In genomic region chr10:110205051-110205675, GRCh38 we compare ENCODE assay signal across 25 cellular contexts.
"Had no signal": no experiment of that assay in that cellular context is flagged by ENCODE, and none has a peak within 500 bp of the region (broad histone marks: within the 10 kb centered on the region; RNA-seq: fewer than 3 reads in every experiment).

No MANE protein-coding gene starts in this region.

- ATAC-seq: activated naive CD8-positive, alpha-beta T cell treated with anti-CD3 and anti-CD28 coated beads, Interleukin-2, amount 50 U/mL, for 24 hours; gastroesophageal sphincter; lower lobe of right lung; right cardiac atrium; T-helper 17 cell had no signal

- H3K4me3 Mint-ChIP-seq: activated CD4-positive, alpha-beta memory T cell treated with anti-CD3 and anti-CD28 coated beads for 36 hours; activated CD4-positive, alpha-beta T cell treated with anti-CD3 and anti-CD28 coated beads, Interleukin-2, amount 10 ng/mL, durations not matched to agents 24 days and 14 days; activated naive CD4-positive, alpha-beta T cell treated with anti-CD3 and anti-CD28 coated beads, Interleukin-2, amount 50 U/mL, for 24 hours; activated naive CD8-positive, alpha-beta T cell treated with anti-CD3 and anti-CD28 coated beads, Interleukin-2, amount 50 U/mL, for 24 hours; T-helper 17 cell had no signal

- H3K27me3 Mint-ChIP-seq: activated naive CD4-positive, alpha-beta T cell treated with anti-CD3 and anti-CD28 coated beads, Interleukin-2, amount 50 U/mL, for 24 hours had no signal

- H3K9me3 Mint-ChIP-seq: activated CD4-positive, alpha-beta memory T cell treated with anti-CD3 and anti-CD28 coated beads for 36 hours; activated CD4-positive, alpha-beta T cell treated with anti-CD3 and anti-CD28 coated beads, Interleukin-2, amount 10 ng/mL, durations not matched to agents 24 days and 14 days; activated naive CD4-positive, alpha-beta T cell treated with anti-CD3 and anti-CD28 coated beads, Interleukin-2, amount 50 U/mL, for 24 hours; activated naive CD8-positive, alpha-beta T cell treated with anti-CD3 and anti-CD28 coated beads, Interleukin-2, amount 50 U/mL, for 24 hours; activated T-helper 2 cell treated with anti-CD3 and anti-CD28 coated beads, Interferon-gamma antibody, Interleukin-2, Interleukin-4, amounts not matched to agents 10 μg/mL and 5 μg/mL and 100 μg/mL, durations not matched to agents 14 hours and 24 hours and 36 hours; nephron progenitor cell had no signal

- H3K36me3 ChIP-seq: gastroesophageal sphincter, lower lobe of right lung, spleen, tibial nerve, WERI-Rb-1 had no signal

- DNase-seq: activated CD4-positive, alpha-beta memory T cell treated with anti-CD3 and anti-CD28 coated beads for 36 hours; activated CD4-positive, alpha-beta T cell treated with anti-CD3 and anti-CD28 coated beads, Interleukin-2, amount 10 ng/mL, durations not matched to agents 24 days and 14 days; activated CD4-positive, CD25-positive, alpha-beta regulatory T cell treated with anti-CD3 and anti-CD28 coated beads, Interleukin-2, amount 50 U/mL, for 72 hours; activated naive CD8-positive, alpha-beta T cell treated with anti-CD3 and anti-CD28 coated beads, Interleukin-2, amount 50 U/mL, for 24 hours; activated T-cell treated with anti-CD3 and anti-CD28 coated beads, Interleukin-2, amount 50 U/mL, for 48 hours; amygdala; dermis blood vessel endothelial cell; effector CD4-positive, alpha-beta T cell; hippocampal formation; kidney glomerular epithelial cell; lower lobe of right lung; mesenchymal stem cell; nephron progenitor cell; occipital lobe; posterior cingulate gyrus; right cardiac atrium; spleen; stimulated activated naive CD4-positive, alpha-beta T cell; T-helper 17 cell; T1000; WERI-Rb-1 had no signal

- H3K27me3 ChIP-seq: gastroesophageal sphincter, tibial nerve had no signal

- H3K27ac Mint-ChIP-seq: activated CD4-positive, alpha-beta memory T cell treated with anti-CD3 and anti-CD28 coated beads for 36 hours; activated CD4-positive, alpha-beta T cell treated with anti-CD3 and anti-CD28 coated beads, Interleukin-2, amount 10 ng/mL, durations not matched to agents 24 days and 14 days; activated naive CD4-positive, alpha-beta T cell treated with anti-CD3 and anti-CD28 coated beads, Interleukin-2, amount 50 U/mL, for 24 hours; activated naive CD8-positive, alpha-beta T cell treated with anti-CD3 and anti-CD28 coated beads, Interleukin-2, amount 50 U/mL, for 24 hours; activated T-helper 2 cell treated with anti-CD3 and anti-CD28 coated beads, Interferon-gamma antibody, Interleukin-2, Interleukin-4, amounts not matched to agents 10 μg/mL and 5 μg/mL and 100 μg/mL, durations not matched to agents 14 hours and 24 hours and 36 hours; nephron progenitor cell; T-helper 17 cell had no signal

- H3K36me3 Mint-ChIP-seq: activated CD4-positive, alpha-beta memory T cell treated with anti-CD3 and anti-CD28 coated beads for 36 hours; activated naive CD4-positive, alpha-beta T cell treated with anti-CD3 and anti-CD28 coated beads, Interleukin-2, amount 50 U/mL, for 24 hours had no signal

- H3K4me3 ChIP-seq: gastroesophageal sphincter, lower lobe of right lung, spleen, tibial nerve had no signal
